ENCODE assay signal across 38 cellular contexts in the genomic region with DNA sequence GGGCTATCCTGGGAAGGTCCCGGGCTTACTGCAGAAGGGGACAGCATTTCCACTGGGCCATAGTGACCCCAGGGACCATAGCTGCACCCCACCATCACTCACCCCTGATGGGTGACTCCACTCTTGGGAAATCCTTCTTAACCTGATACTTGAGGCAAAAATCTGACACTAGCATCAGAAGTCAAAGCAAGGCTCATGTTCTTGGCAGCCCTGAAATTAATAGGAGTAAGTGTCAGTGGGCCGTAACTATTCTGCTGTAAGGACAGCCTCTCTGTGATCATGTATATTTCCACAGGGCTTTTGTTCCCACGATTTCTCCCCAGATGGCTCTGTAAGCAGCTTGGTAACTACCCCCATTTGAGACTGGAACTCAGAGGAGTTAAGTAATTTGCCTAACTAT. TPM values are rescaled to one million over a fixed set of nuclear protein-coding genes. Genes with fewer than 3 reads are reported as not detected.
"Had no signal": no experiment of that assay in that cellular context is flagged by ENCODE, and none has a peak within 500 bp of the region (broad histone marks: within the 10 kb centered on the region; RNA-seq: fewer than 3 reads in every experiment).

No MANE protein-coding gene starts in this region.

- H3K9me3 Mint-ChIP-seq: activated B cell treated with CpG ODN at 0.5 μM for 24 hours; activated CD4-positive, alpha-beta memory T cell treated with anti-CD3 and anti-CD28 coated beads for 36 hours; activated CD4-positive, alpha-beta T cell treated with anti-CD3 and anti-CD28 coated beads, Interleukin-2, amount 10 ng/mL, durations not matched to agents 24 days and 14 days; activated CD8-positive, alpha-beta T cell treated with anti-CD3 and anti-CD28 coated beads for 36 hours; activated naive CD4-positive, alpha-beta T cell treated with anti-CD3 and anti-CD28 coated beads, Interleukin-2, amount 50 U/mL, for 24 hours; activated naive CD8-positive, alpha-beta T cell treated with anti-CD3 and anti-CD28 coated beads, Interleukin-2, amount 10 ng/mL, durations not matched to agents 7 days and 5 days; activated naive CD8-positive, alpha-beta T cell treated with anti-CD3 and anti-CD28 coated beads, Interleukin-2, amount 50 U/mL, for 24 hours; activated T-cell treated with anti-CD3 and anti-CD28 coated beads, Interleukin-2, amount 50 U/mL, for 4 hours; activated T-cell treated with anti-CD3 and anti-CD28 coated beads, Interleukin-2, amount 50 U/mL, for 72 hours; activated T-helper 1 cell treated with anti-CD3 and anti-CD28 coated beads, Interleukin-12 subunit alpha, Interleukin-12 subunit beta, Interleukin-2, Interleukin-4 antibody, amounts not matched to agents 30 ng/mL and 10 ng/mL and 1 ng/mL, durations not matched to agents 14 hours and 24 hours and 36 hours; activated T-helper 17 cell treated with anti-CD3 and anti-CD28 coated beads, Interleukin-2, amount 50 U/mL, for 72 hours; central memory CD8-positive, alpha-beta T cell; T-helper 2 cell treated with Interferon-gamma antibody and Interleukin-4, amounts not matched to agents 5 μg/mL and 100 μg/mL, for 36 hours had no signal

- H3K4me1 Mint-ChIP-seq: activated B cell treated with CpG ODN at 0.5 μM for 24 hours; activated CD4-positive, alpha-beta T cell treated with anti-CD3 and anti-CD28 coated beads, Interleukin-2, amount 10 ng/mL, durations not matched to agents 24 days and 14 days; activated naive CD4-positive, alpha-beta T cell treated with anti-CD3 and anti-CD28 coated beads, Interleukin-2, amount 50 U/mL, for 24 hours; activated naive CD8-positive, alpha-beta T cell treated with anti-CD3 and anti-CD28 coated beads, Interleukin-2, amount 10 ng/mL, durations not matched to agents 7 days and 5 days; activated naive CD8-positive, alpha-beta T cell treated with anti-CD3 and anti-CD28 coated beads, Interleukin-2, amount 50 U/mL, for 24 hours; activated T-helper 17 cell treated with anti-CD3 and anti-CD28 coated beads, Interleukin-2, amount 50 U/mL, for 72 hours; brain; central memory CD8-positive, alpha-beta T cell had no signal

- H3K4me3 Mint-ChIP-seq: activated B cell treated with CpG ODN at 0.5 μM for 24 hours; activated CD4-positive, alpha-beta memory T cell treated with anti-CD3 and anti-CD28 coated beads for 36 hours; activated CD4-positive, alpha-beta T cell treated with anti-CD3 and anti-CD28 coated beads, Interleukin-2, amount 10 ng/mL, durations not matched to agents 24 days and 14 days; activated CD8-positive, alpha-beta T cell treated with anti-CD3 and anti-CD28 coated beads for 36 hours; activated naive CD4-positive, alpha-beta T cell treated with anti-CD3 and anti-CD28 coated beads for 36 hours; activated naive CD4-positive, alpha-beta T cell treated with anti-CD3 and anti-CD28 coated beads, Interleukin-2, amount 50 U/mL, for 24 hours; activated naive CD8-positive, alpha-beta T cell; activated naive CD8-positive, alpha-beta T cell treated with anti-CD3 and anti-CD28 coated beads, Interleukin-2, amount 10 ng/mL, durations not matched to agents 7 days and 5 days; activated naive CD8-positive, alpha-beta T cell treated with anti-CD3 and anti-CD28 coated beads, Interleukin-2, amount 50 U/mL, for 24 hours; activated T-cell treated with anti-CD3 and anti-CD28 coated beads, Interleukin-2, amount 50 U/mL, for 4 hours; activated T-cell treated with anti-CD3 and anti-CD28 coated beads, Interleukin-2, amount 50 U/mL, for 72 hours; activated T-helper 1 cell treated with anti-CD3 and anti-CD28 coated beads, Interleukin-12 subunit alpha, Interleukin-12 subunit beta, Interleukin-2, Interleukin-4 antibody, amounts not matched to agents 30 ng/mL and 10 ng/mL and 1 ng/mL, durations not matched to agents 14 hours and 24 hours and 36 hours; activated T-helper 17 cell treated with anti-CD3 and anti-CD28 coated beads, Interleukin-2, amount 50 U/mL, for 72 hours; brain; central memory CD8-positive, alpha-beta T cell; T-helper 1 cell treated with Interleukin-12 subunit alpha and Interleukin-12 subunit beta and Interleukin-4 antibody, amounts not matched to agents 30 μg/mL and 1 μg/mL, for 36 hours; T-helper 2 cell treated with Interferon-gamma antibody and Interleukin-4, amounts not matched to agents 5 μg/mL and 100 μg/mL, for 36 hours had no signal

- DNase-seq: activated B cell treated with CpG ODN at 0.5 μM for 24 hours; activated CD4-positive, alpha-beta memory T cell treated with anti-CD3 and anti-CD28 coated beads for 36 hours; activated CD4-positive, alpha-beta T cell treated with anti-CD3 and anti-CD28 coated beads for 4 hours; activated CD4-positive, alpha-beta T cell treated with anti-CD3 and anti-CD28 coated beads, Interleukin-2, amount 10 ng/mL, durations not matched to agents 24 days and 14 days; activated CD4-positive, alpha-beta T cell treated with anti-CD3 and anti-CD28 coated beads, Interleukin-2, amount 50 U/mL, for 1 hour; activated CD4-positive, alpha-beta T cell treated with anti-CD3 and anti-CD28 coated beads, Interleukin-2, amount 50 U/mL, for 4 hours; activated CD4-positive, CD25-positive, alpha-beta regulatory T cell treated with anti-CD3 and anti-CD28 coated beads, Interleukin-2, amount 50 U/mL, for 72 hours; activated CD8-positive, alpha-beta memory T cell treated with anti-CD3 and anti-CD28 coated beads, Interleukin-2, amount 50 U/mL, for 4 hours; activated CD8-positive, alpha-beta T cell treated with anti-CD3 and anti-CD28 coated beads for 36 hours; activated effector memory CD4-positive, alpha-beta T cell treated with anti-CD3 and anti-CD28 coated beads, Interleukin-2, amount 50 U/mL, for 16 hours; activated gamma-delta T cell treated with Interleukin-2 at 50 U/mL for 16 hours; activated naive CD4-positive, alpha-beta T cell; activated naive CD4-positive, alpha-beta T cell treated with anti-CD3 and anti-CD28 coated beads for 36 hours; activated naive CD8-positive, alpha-beta T cell treated with anti-CD3 and anti-CD28 coated beads, Interleukin-2, amount 10 ng/mL, durations not matched to agents 7 days and 5 days; activated naive CD8-positive, alpha-beta T cell treated with anti-CD3 and anti-CD28 coated beads, Interleukin-2, amount 50 U/mL, for 24 hours; activated T-cell treated with anti-CD3 and anti-CD28 coated beads for 4 hours; activated T-cell treated with anti-CD3 and anti-CD28 coated beads, Interleukin-2, amount 50 U/mL, for 1 hour; activated T-cell treated with anti-CD3 and anti-CD28 coated beads, Interleukin-2, amount 50 U/mL, for 4 hours; activated T-cell treated with anti-CD3 and anti-CD28 coated beads, Interleukin-2, amount 50 U/mL, for 72 hours; amygdala; anterior cingulate cortex; caudate nucleus; T-helper 1 cell; T-helper 2 cell; T-helper 9 cell had no signal

- ATAC-seq: activated CD8-positive, alpha-beta T cell treated with anti-CD3 and anti-CD28 coated beads for 36 hours; activated naive CD8-positive, alpha-beta T cell treated with anti-CD3 and anti-CD28 coated beads, Interleukin-2, amount 50 U/mL, for 24 hours; activated T-cell treated with anti-CD3 and anti-CD28 coated beads, Interleukin-2, amount 50 U/mL, for 4 hours; activated T-cell treated with anti-CD3 and anti-CD28 coated beads, Interleukin-2, amount 50 U/mL, for 72 hours; activated T-helper 17 cell treated with anti-CD3 and anti-CD28 coated beads, Interleukin-2, amount 50 U/mL, for 72 hours had no signal

- H3K4me3 ChIP-seq: ascending aorta, cardiac muscle cell had no signal

- H3K27me3 Mint-ChIP-seq: activated CD4-positive, alpha-beta T cell treated with anti-CD3 and anti-CD28 coated beads, Interleukin-2, amount 10 ng/mL, durations not matched to agents 24 days and 14 days; activated CD8-positive, alpha-beta T cell treated with anti-CD3 and anti-CD28 coated beads for 36 hours; activated naive CD4-positive, alpha-beta T cell treated with anti-CD3 and anti-CD28 coated beads, Interleukin-2, amount 50 U/mL, for 24 hours; activated naive CD8-positive, alpha-beta T cell; activated naive CD8-positive, alpha-beta T cell treated with anti-CD3 and anti-CD28 coated beads, Interleukin-2, amount 10 ng/mL, durations not matched to agents 7 days and 5 days; activated naive CD8-positive, alpha-beta T cell treated with anti-CD3 and anti-CD28 coated beads, Interleukin-2, amount 50 U/mL, for 24 hours; activated T-helper 17 cell treated with anti-CD3 and anti-CD28 coated beads, Interleukin-2, amount 50 U/mL, for 72 hours had no signal

- H3K36me3 ChIP-seq: cardiac muscle cell had no signal

- H3K4me1 ChIP-seq: ascending aorta had no signal

- H3K27ac ChIP-seq: ascending aorta, cardiac muscle cell, VCaP had no signal

- H3K27me3 ChIP-seq: ascending aorta, cardiac muscle cell had no signal

- H3K27ac Mint-ChIP-seq: activated B cell treated with CpG ODN at 0.5 μM for 24 hours; activated CD4-positive, alpha-beta memory T cell treated with anti-CD3 and anti-CD28 coated beads for 36 hours; activated CD4-positive, alpha-beta T cell treated with anti-CD3 and anti-CD28 coated beads, Interleukin-2, amount 10 ng/mL, durations not matched to agents 24 days and 14 days; activated CD8-positive, alpha-beta T cell treated with anti-CD3 and anti-CD28 coated beads for 36 hours; activated naive CD4-positive, alpha-beta T cell treated with anti-CD3 and anti-CD28 coated beads for 36 hours; activated naive CD4-positive, alpha-beta T cell treated with anti-CD3 and anti-CD28 coated beads, Interleukin-2, amount 50 U/mL, for 24 hours; activated naive CD8-positive, alpha-beta T cell; activated naive CD8-positive, alpha-beta T cell treated with anti-CD3 and anti-CD28 coated beads, Interleukin-2, amount 10 ng/mL, durations not matched to agents 7 days and 5 days; activated naive CD8-positive, alpha-beta T cell treated with anti-CD3 and anti-CD28 coated beads, Interleukin-2, amount 50 U/mL, for 24 hours; activated T-cell treated with anti-CD3 and anti-CD28 coated beads, Interleukin-2, amount 50 U/mL, for 72 hours; activated T-helper 1 cell treated with anti-CD3 and anti-CD28 coated beads, Interleukin-12 subunit alpha, Interleukin-12 subunit beta, Interleukin-2, Interleukin-4 antibody, amounts not matched to agents 30 ng/mL and 10 ng/mL and 1 ng/mL, durations not matched to agents 14 hours and 24 hours and 36 hours; activated T-helper 17 cell treated with anti-CD3 and anti-CD28 coated beads, Interleukin-2, amount 50 U/mL, for 72 hours; brain; T-helper 1 cell treated with Interleukin-12 subunit alpha and Interleukin-12 subunit beta and Interleukin-4 antibody, amounts not matched to agents 30 μg/mL and 1 μg/mL, for 36 hours; T-helper 2 cell treated with Interferon-gamma antibody and Interleukin-4, amounts not matched to agents 5 μg/mL and 100 μg/mL, for 36 hours had no signal

- H3K36me3 Mint-ChIP-seq: activated naive CD8-positive, alpha-beta T cell treated with anti-CD3 and anti-CD28 coated beads, Interleukin-2, amount 10 ng/mL, durations not matched to agents 7 days and 5 days; brain had no signal

- H3K9me3 ChIP-seq: ascending aorta had no signal

RNA-seq across cellular contexts. Expression of a gene that starts 58.4 kb away (rescaled TPM):
- total RNA-seq: activated B cell treated with CpG ODN at 0.5 μM for 24 hours; activated CD4-positive, alpha-beta memory T cell treated with anti-CD3 and anti-CD28 coated beads for 36 hours; activated CD4-positive, alpha-beta T cell treated with anti-CD3 and anti-CD28 coated beads, Interleukin-2, amount 10 ng/mL, durations not matched to agents 24 days and 14 days; activated CD8-positive, alpha-beta memory T cell treated with anti-CD3 and anti-CD28 coated beads for 36 hours; activated CD8-positive, alpha-beta T cell treated with anti-CD3 and anti-CD28 coated beads for 36 hours; activated naive CD4-positive, alpha-beta T cell treated with anti-CD3 and anti-CD28 coated beads for 36 hours; activated naive CD8-positive, alpha-beta T cell treated with anti-CD3 and anti-CD28 coated beads, Interleukin-2, amount 10 ng/mL, durations not matched to agents 7 days and 5 days; activated T-cell treated with anti-CD3 and anti-CD28 coated beads, Interleukin-2, amount 50 U/mL, for 4 hours; activated T-cell treated with anti-CD3 and anti-CD28 coated beads, Interleukin-2, amount 50 U/mL, for 72 hours; activated T-helper 1 cell treated with anti-CD3 and anti-CD28 coated beads, Interleukin-12 subunit alpha, Interleukin-12 subunit beta, Interleukin-2, Interleukin-4 antibody, amounts not matched to agents 30 ng/mL and 10 ng/mL and 1 ng/mL, durations not matched to agents 14 hours and 24 hours and 36 hours; activated T-helper 17 cell treated with anti-CD3 and anti-CD28 coated beads, Interleukin-2, amount 50 U/mL, for 72 hours; bronchial epithelial cell had no signal
